In genomic region chr18:29439398-29439797, GRCh38 we compare ENCODE assay signal across 26 cellular contexts.
DNase-seq lines count a peak whose midpoint lies in the region; ATAC-seq, FAIRE-seq and TF ChIP-seq lines count a peak whose summit lies in the region.
"Had no signal": no experiment of that assay in that cellular context is flagged by ENCODE, and none has a peak within 500 bp of the region (broad histone marks: within the 10 kb centered on the region; RNA-seq: fewer than 3 reads in every experiment).

No MANE protein-coding gene starts in this region.

- H3K4me3 ChIP-seq in SK-N-SH (ENCODE audit: low read depth in 2 of 2, low read length in 1 of 2) (no peak overlapping the region), fibroblast of villous mesenchyme (ENCODE audit: low read depth, low read length) (no peak overlapping the region), HepG2 (replicated peaks in 1 of 3; ENCODE audit: insufficient read depth in 1 of 3, low read depth in 2 of 3, low read length in 3 of 3) (no peak overlapping the region), gastroesophageal sphincter (no peak overlapping the region), adrenal gland (no peak overlapping the region)
- H3K4me3 ChIP-seq: smooth muscle cell, upper lobe of right lung had no signal

- no peaks in the 10 kb centered on the region for H3K27me3 ChIP-seq in SK-N-SH (ENCODE audit: insufficient read depth)
- H3K27me3 ChIP-seq in HepG2 (ENCODE audit: control insufficient read depth in 1 of 2, insufficient read depth in 2 of 2, low read length in 2 of 2): no peaks in the 10 kb centered on the region
- H3K27me3 ChIP-seq in gastroesophageal sphincter: no peaks in the 10 kb centered on the region
- no peaks in the 10 kb centered on the region for H3K27me3 ChIP-seq in adrenal gland
- H3K27me3 ChIP-seq: upper lobe of right lung had no signal

- TF ChIP-seq CTCF in SK-N-SH (IDR thresholded peaks at IDR 0.05) (peak; percentile 33), VCaP (conservative IDR thresholded peaks at IDR 0.05) (peak; percentile 25), fibroblast of villous mesenchyme (IDR thresholded peaks at IDR 0.05; ENCODE audit: insufficient read depth, low read depth, low read length) (peak; percentile 28), HepG2 (CRISPR knock-in tag; IDR thresholded peaks at IDR 0.05) (no peak), gastroesophageal sphincter (IDR thresholded peaks at IDR 0.05) (no peak), adrenal gland (IDR thresholded peaks at IDR 0.05) (no peak)

- no peak overlapping the region for H3K4me2 ChIP-seq in SK-N-SH
- no peak overlapping the region for H3K4me2 ChIP-seq in HepG2 (ENCODE audit: low read depth, low read length)
- H3K4me2 ChIP-seq: smooth muscle cell had no signal

- BruUV-seq in HepG2 (replicated peaks; lab: Mats Ljungman, UMichigan): no TSS peak

- H3K9me3 ChIP-seq in SK-N-SH: no peaks in the 10 kb centered on the region
- no peaks in the 10 kb centered on the region for H3K9me3 ChIP-seq in HepG2 (ENCODE audit: low read length)
- H3K9me3 ChIP-seq in gastroesophageal sphincter: no peaks in the 10 kb centered on the region
- no peaks in the 10 kb centered on the region for H3K9me3 ChIP-seq in adrenal gland (replicated peaks in 1 of 3)
- H3K9me3 ChIP-seq: upper lobe of right lung had no signal

- H3F3A ChIP-seq in SK-N-SH (replicated peaks; ENCODE audit: insufficient read depth): no peaks in the 10 kb centered on the region

- POLR2A ChIA-PET in SK-N-SH (lab: Yijun Ruan, JAX): no interaction called here
- POLR2A ChIA-PET in HepG2 (lab: Yijun Ruan, JAX): no interaction called here

- ATAC-seq in SK-N-SH treated with all-trans-retinoic acid at 6 μM for 48 hours (no peak), HepG2 (no peak), gastroesophageal sphincter (no peak)
- ATAC-seq: activated T-cell treated with anti-CD3 and anti-CD28 coated beads, Interleukin-2, amount 50 U/mL, for 4 hours; left colon; stimulated activated naive CD8-positive, alpha-beta T cell treated with anti-CD3 and anti-CD28 coated beads, Interleukin-15, amount 100 ng/mL, for 72 hours; upper lobe of right lung; WTC11 had no signal

- H3K9me2 ChIP-seq in SK-N-SH: no peaks in the 10 kb centered on the region

- in situ Hi-C loops in HepG2 (cut with HindIII; ENCODE audit: extremely low pct_ligation_motif_present, low pct_unique_long_range_greater_than_20kb): no loop called here

- H4K20me1 ChIP-seq in SK-N-SH (ENCODE audit: insufficient read depth) (no peaks in the 10 kb centered on the region), HepG2 (ENCODE audit: insufficient read depth, low read length) (no peaks in the 10 kb centered on the region)

- FAIRE-seq in HepG2 (lab: Jason Lieb, UNC): no peak
- FAIRE-seq: A204.1, frontal cortex had no signal

- H3K9ac ChIP-seq in SK-N-SH: no peak overlapping the region
- H3K9ac ChIP-seq in HepG2 (ENCODE audit: insufficient read depth, low read depth, low read length): no peak overlapping the region

- no peak for TF ChIP-seq EP300 in SK-N-SH (IDR thresholded peaks at IDR 0.05; ENCODE audit: borderline replicate concordance in 1 of 2, low read depth in 1 of 2, low read length in 1 of 2)
- no peak for TF ChIP-seq EP300 in HepG2 (IDR thresholded peaks at IDR 0.05; ENCODE audit: low read depth in 2 of 2, low read length in 2 of 2)
- TF ChIP-seq EP300 in HepG2 (CRISPR knock-in tag; IDR thresholded peaks at IDR 0.05; ENCODE audit: borderline replicate concordance): no peak
- TF ChIP-seq EP300 in gastroesophageal sphincter (IDR thresholded peaks at IDR 0.05): no peak

- CTCF ChIA-PET in SK-N-SH (lab: Yijun Ruan, JAX): no interaction called here
- CTCF ChIA-PET in HepG2 (lab: Yijun Ruan, JAX; ENCODE audit: low intra/inter-chr PET ratio, low total read pairs): no interaction called here

- TF ChIP-seq RAD21 in SK-N-SH (IDR thresholded peaks at IDR 0.05; ENCODE audit: low read length) (no peak; the same call in 1 of the 2 replicates), HepG2 (CRISPR knock-in tag; IDR thresholded peaks at IDR 0.05) (no peak)

- no peaks in the 10 kb centered on the region for H3K79me2 ChIP-seq in SK-N-SH (ENCODE audit: insufficient read depth)
- no peaks in the 10 kb centered on the region for H3K79me2 ChIP-seq in HepG2 (ENCODE audit: insufficient read depth, low read length)

- H3K36me3 ChIP-seq in SK-N-SH (replicated peaks in 1 of 2; ENCODE audit: control insufficient read depth in 1 of 2, insufficient read depth in 2 of 2, low read length in 1 of 2): no peaks in the 10 kb centered on the region
- H3K36me3 ChIP-seq in HepG2 (replicated peaks in 1 of 2; ENCODE audit: control insufficient read depth in 1 of 2, insufficient read depth in 2 of 2, low read length in 2 of 2): no peaks in the 10 kb centered on the region
- H3K36me3 ChIP-seq in gastroesophageal sphincter: no peaks in the 10 kb centered on the region
- no peaks in the 10 kb centered on the region for H3K36me3 ChIP-seq in adrenal gland (replicated peaks in 1 of 2)
- H3K36me3 ChIP-seq: upper lobe of right lung had no signal

- intact Hi-C loops in HepG2 (cut with micrococcal nuclease; ENCODE audit: unreplicated experiment): no loop called here
- intact Hi-C loops in adrenal gland (cut with DNase I): no loop called here

- H3K4me1 ChIP-seq in SK-N-SH (ENCODE audit: control insufficient read depth in 1 of 2, insufficient read depth in 2 of 2, low read depth in 1 of 2, low read length in 1 of 2): no peaks in the 10 kb centered on the region
- H3K4me1 ChIP-seq in HepG2 (ENCODE audit: insufficient read depth, low read length): no peaks in the 10 kb centered on the region
- H3K4me1 ChIP-seq in gastroesophageal sphincter: no peaks in the 10 kb centered on the region
- H3K4me1 ChIP-seq in adrenal gland (replicated peaks in 1 of 2): no peaks in the 10 kb centered on the region
- H3K4me1 ChIP-seq: upper lobe of right lung had no signal

- DNase-seq in SK-N-SH (no peak), fibroblast of villous mesenchyme (ENCODE audit: low read depth) (no peak), AG08395 (ENCODE audit: low spot score) (no peak), HepG2 (ENCODE audit: low spot score) (no peak), adrenal gland (no peak)
- DNase-seq: activated CD4-positive, alpha-beta memory T cell treated with anti-CD3 and anti-CD28 coated beads, Interleukin-2, amount 10 ng/mL, durations not matched to agents 7 days and 5 days; activated naive CD4-positive, alpha-beta T cell treated with anti-CD3 and anti-CD28 coated beads, Interleukin-2, amount 10 ng/mL, durations not matched to agents 7 days and 5 days; activated T-cell treated with anti-CD3 and anti-CD28 coated beads, Interleukin-2, amount 50 U/mL, for 4 hours; CD8-positive, alpha-beta memory T cell; DMS79 treated with DMSO at 0.1 percent for 48 hours; left colon; mesendoderm; NCI-H2171 treated with DMSO at 0.1 percent for 48 hours; NCI-H526 treated with DMSO at 0.1 percent for 48 hours; Right ventricle myocardium superior; stimulated activated CD4-positive, alpha-beta T cell treated with anti-CD3 and anti-CD28 coated beads, Interleukin-4, amount 100 ng/mL, for 1 hour; stimulated activated naive CD8-positive, alpha-beta T cell treated with anti-CD3 and anti-CD28 coated beads, Interleukin-15, amount 100 ng/mL, for 72 hours; T-helper 1 cell; upper lobe of right lung had no signal

- TF ChIP-seq POLR2A in HepG2 (IDR thresholded peaks at IDR 0.05; ENCODE audit: insufficient read depth in 1 of 2, low read depth in 2 of 2, low read length in 2 of 2) (no peak), gastroesophageal sphincter (IDR thresholded peaks at IDR 0.05) (no peak), adrenal gland (IDR thresholded peaks at IDR 0.05) (no peak)

- H2AFZ ChIP-seq in SK-N-SH (ENCODE audit: low read depth) (no peak overlapping the region), HepG2 (ENCODE audit: low read length) (no peak overlapping the region)

- no peak overlapping the region for H3K27ac ChIP-seq in SK-N-SH (ENCODE audit: low read depth in 2 of 2, low read length in 1 of 2)
- H3K27ac ChIP-seq in VCaP: no peak overlapping the region
- H3K27ac ChIP-seq in HepG2 (ENCODE audit: extremely low read length, insufficient read depth, low read length): no peak overlapping the region
- no peak overlapping the region for H3K27ac ChIP-seq in gastroesophageal sphincter
- no peak overlapping the region for H3K27ac ChIP-seq in adrenal gland
- H3K27ac ChIP-seq: upper lobe of right lung had no signal

- WGBS in SK-N-SH (ENCODE audit: low lambda C conversion rate): 94% methylated on average over 2 of the region's 2 CpGs
- 1% methylated on average over 2 of the region's 2 CpGs for WGBS in HepG2 (ENCODE audit: low lambda C conversion rate)
- WGBS in gastroesophageal sphincter (ENCODE audit: low coverage in 1 of 2), 2 donors: 65 to 80% methylated on average over 2 of the region's 2 CpGs
- WGBS in adrenal gland, 4 donors: 66 to 85% (median 75%) methylated on average over 2 of the region's 2 CpGs

TF ChIP-seq in SK-N-SH, 30 proteins besides CTCF, POLR2A, EP300 and RAD21 (continues in another document):
- no peak for TF ChIP-seq POLR2AphosphoS5 (IDR thresholded peaks at IDR 0.05; ENCODE audit: low read depth, low read length)

TF ChIP-seq in SK-N-SH treated with all-trans-retinoic acid at 6 μM for 48 hours, 23 proteins besides CTCF, POLR2A, EP300 and RAD21:
- TF ChIP-seq ZNF565 (CRISPR knock-in tag; conservative IDR thresholded peaks at IDR 0.05; ENCODE audit: low read depth): no peak

Comparison
In these comparisons a context has a peak if more than half of its experiments do, and no peak if none do; other contexts are left out.
1. CTCF ChIP-seq: peak in SK-N-SH (single experiment), VCaP (single experiment) and fibroblast of villous mesenchyme (single experiment); none in HepG2 (single experiment), gastroesophageal sphincter (0 of 4) and adrenal gland (0 of 6).
2. Of the 25 proteins assayed by ChIP-seq in both HepG2 and SK-N-SH: peak only in HepG2: none; only in SK-N-SH: CTCF; in both: none; in neither: 23; mixed calls (peak in some experiments, not most) for 1.